Comparison of ENCODE assay signal across 17 cellular contexts in the genomic region with DNA sequence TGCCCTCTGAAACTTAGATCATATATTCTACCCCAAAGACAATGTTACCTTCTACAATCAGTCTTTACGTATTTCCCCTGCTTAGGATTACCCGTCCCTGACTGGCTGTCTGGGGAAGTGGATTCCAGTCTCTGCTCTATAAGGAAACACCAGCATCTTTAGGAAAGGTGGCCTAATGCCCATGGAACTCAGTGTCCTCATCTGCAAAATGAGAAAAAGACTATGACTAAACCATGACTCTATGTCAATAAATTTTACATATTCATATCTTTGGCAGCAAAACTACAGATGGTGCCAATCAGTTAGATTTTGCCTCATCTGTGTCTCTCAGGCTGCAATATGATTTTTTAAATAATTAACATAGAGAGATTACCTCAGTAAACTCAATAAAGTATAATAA.
A peak's percentile ranks its signal among the peaks of the same experiment; 100 is the strongest.
DNase-seq lines count a peak whose midpoint lies in the region; ATAC-seq, FAIRE-seq and TF ChIP-seq lines count a peak whose summit lies in the region.
"Had no signal": no experiment of that assay in that cellular context is flagged by ENCODE, and none has a peak within 500 bp of the region (broad histone marks: within the 10 kb centered on the region; RNA-seq: fewer than 3 reads in every experiment).

No MANE protein-coding gene starts in this region.

- no peaks in the 10 kb centered on the region for H3K79me1 ChIP-seq in trophoblast cell (ENCODE audit: low read length)

- no peak overlapping the region for H3K4me2 ChIP-seq in trophoblast cell (ENCODE audit: low read length)
- H3K4me2 ChIP-seq: PC-9 had no signal

- no peak overlapping the region for H3K18ac ChIP-seq in trophoblast cell (ENCODE audit: low read length)

- no CpG with 5 or more reads among the region's 2 CpGs for WGBS in trophoblast cell (ENCODE audit: extremely low coverage, insufficient coverage, insufficient read length)

- no peak overlapping the region for H3K4ac ChIP-seq in trophoblast cell (ENCODE audit: low read depth, low read length)

- no peak overlapping the region for H2BK12ac ChIP-seq in trophoblast cell (ENCODE audit: low read length)

- no peak overlapping the region for H3K9ac ChIP-seq in trophoblast cell (ENCODE audit: low read length)

- POLR2A ChIA-PET in Panc1 (lab: Charles Lee) = no interaction called here

- H4K91ac ChIP-seq in trophoblast cell (ENCODE audit: low read depth, low read length) = no peak overlapping the region

- H3K36me3 ChIP-seq in Panc1 (ENCODE audit: control insufficient read depth, insufficient read depth, low read length) (no peaks in the 10 kb centered on the region), trophoblast cell (ENCODE audit: control insufficient read depth in 1 of 2, insufficient read depth in 2 of 2, low read length in 2 of 2) (peaks cover 0 to 1% of the 10 kb centered on the region in 2 experiments)

- H3K4me3 ChIP-seq in Panc1 (ENCODE audit: low read depth in 2 of 2, low read length in 2 of 2) (no peak overlapping the region), trophoblast cell (ENCODE audit: low read depth, low read length) (no peak overlapping the region)
- H3K4me3 ChIP-seq: HAP-1, PC-9 had no signal

- no peak overlapping the region for H2BK5ac ChIP-seq in trophoblast cell (ENCODE audit: low read depth, low read length, poor library complexity)

- H3K27me3 Mint-ChIP-seq in mesothelial cell of epicardium (ENCODE audit: low read depth) = no peaks in the 10 kb centered on the region

- H3K36me3 Mint-ChIP-seq in mesothelial cell of epicardium = peaks cover 34% of the 10 kb centered on the region

- H3K27ac Mint-ChIP-seq in mesothelial cell of epicardium = no peak overlapping the region
- H3K27ac Mint-ChIP-seq: CD8-positive, alpha-beta T cell had no signal

- no peaks in the 10 kb centered on the region for H3K79me2 ChIP-seq in trophoblast cell (ENCODE audit: control insufficient read depth, insufficient read depth, low read length, poor library complexity)

- TF ChIP-seq CTCF in Panc1 (IDR thresholded peaks at IDR 0.05) (no peak), mesothelial cell of epicardium (IDR thresholded peaks at IDR 0.05; ENCODE audit: unreplicated experiment) (no peak)

- H4K12ac ChIP-seq in trophoblast cell (ENCODE audit: low read depth, low read length) = no peak overlapping the region

- H3K14ac ChIP-seq in trophoblast cell (ENCODE audit: low read length) = no peak overlapping the region

- peaks cover 27% of the 10 kb centered on the region for H3K4me1 Mint-ChIP-seq in mesothelial cell of epicardium

- H2AFZ ChIP-seq in trophoblast cell (ENCODE audit: insufficient read depth, low read length, poor library complexity) = no peak overlapping the region
- H2AFZ ChIP-seq: PC-9 had no signal

- ATAC-seq in Panc1 (no peak), sciatic nerve (no peak)
- ATAC-seq: CD8-positive, alpha-beta T cell had no signal

- intact Hi-C loops in Panc1 (cut with micrococcal nuclease; ENCODE audit: unreplicated experiment) (no loop called here), sciatic nerve (cut with DNase I) (no loop called here)

- H3K27ac ChIP-seq in Panc1 (ENCODE audit: low read length) = peak overlapping the region; percentile 18
- H3K27ac ChIP-seq in trophoblast cell (ENCODE audit: low read depth, low read length) = no peak overlapping the region
- H3K27ac ChIP-seq: PC-9 had no signal

- no peak overlapping the region for H4K8ac ChIP-seq in trophoblast cell (ENCODE audit: low read depth, low read length)

- DNase-seq in H54 (ENCODE audit: insufficient read length, low spot score) = no peak
- DNase-seq in Panc1 (ENCODE audit: low read depth, low spot score) = no peak
- peak; percentile 31 for DNase-seq in dermis blood vessel endothelial cell
- peak; percentile 31 to 45 for DNase-seq in trophoblast cell
- no peak for DNase-seq in sciatic nerve (ENCODE audit: low spot score)
- DNase-seq in mesothelial cell of epicardium (ENCODE audit: low spot score in 2 of 2, unreplicated experiment in 2 of 2) = no peak
- no peak for DNase-seq in NCI-H774 (lab: John Stamatoyannopoulos, UW)
- DNase-seq in activated gamma-delta T cell treated with Interleukin-2 at 50 U/mL for 16 hours = no peak
- DNase-seq: CD8-positive, alpha-beta T cell; NCI-H1048; NCI-H146; NCI-H226; NCI-H526; NK-92 treated with Interleukin-12 subunit alpha and Interleukin-12 subunit beta, amount 100 ng/mL, for 24 hours; PC-9; SHP77 had no signal

- H2AK5ac ChIP-seq in trophoblast cell (ENCODE audit: low read length) = no peak overlapping the region

- CTCF ChIA-PET in Panc1 (lab: Charles Lee) = no interaction called here

- H3K4me1 ChIP-seq in Panc1 (ENCODE audit: control insufficient read depth, insufficient read depth, low read length) = peaks cover 18% of the 10 kb centered on the region
- no peaks in the 10 kb centered on the region for H3K4me1 ChIP-seq in trophoblast cell (ENCODE audit: control insufficient read depth in 1 of 2, insufficient read depth in 2 of 2, low read length in 2 of 2)

- H3K27me3 ChIP-seq in Panc1 (ENCODE audit: control insufficient read depth, insufficient read depth, low read length) (no peaks in the 10 kb centered on the region), trophoblast cell (ENCODE audit: insufficient read depth, low read length) (no peaks in the 10 kb centered on the region)

- peak; percentile 82 for FAIRE-seq in H54 (lab: Jason Lieb, UNC)

- TF ChIP-seq POLR2A in H54 (IDR thresholded peaks at IDR 0.05; ENCODE audit: low read depth, low read length) = no peak

- H3K9me3 ChIP-seq in Panc1 (ENCODE audit: control insufficient read depth, insufficient read depth, low read depth, low read length) (no peaks in the 10 kb centered on the region; the same call in 1 of the 2 replicates), trophoblast cell (ENCODE audit: insufficient read depth, low read depth, low read length) (no peaks in the 10 kb centered on the region)
- H3K9me3 ChIP-seq: HAP-1 had no signal

- no peak overlapping the region for H2BK120ac ChIP-seq in trophoblast cell (ENCODE audit: insufficient read depth, low read length, poor library complexity)

- no TSS peak for BruUV-seq in Panc1 (replicated peaks; lab: Mats Ljungman, UMichigan)

- in situ Hi-C loops in Panc1 (cut with HindIII; ENCODE audit: low pct_unique_long_range_greater_than_20kb, low sequenced_read_pairs) = no loop called here

- no peak overlapping the region for H3K4me3 Mint-ChIP-seq in mesothelial cell of epicardium
- H3K4me3 Mint-ChIP-seq: CD8-positive, alpha-beta T cell had no signal

- H3K9me3 Mint-ChIP-seq in mesothelial cell of epicardium = peaks cover 5% of the 10 kb centered on the region
- H3K9me3 Mint-ChIP-seq: CD8-positive, alpha-beta T cell had no signal

- H3K23ac ChIP-seq in trophoblast cell (ENCODE audit: low read length) = no peak overlapping the region

Comparison
In these comparisons a context has a peak if more than half of its experiments do, and no peak if none do; other contexts are left out.
1. DNase-seq: peak in dermis blood vessel endothelial cell (single experiment) and trophoblast cell (2 of 2); none in H54 (single experiment), Panc1 (single experiment), sciatic nerve (single experiment), mesothelial cell of epicardium (0 of 2), NCI-H774 (single experiment) and activated gamma-delta T cell treated with Interleukin-2 at 50 U/mL for 16 hours (single experiment).